ENCODE assay signal across 9 cellular contexts in the genomic region with DNA sequence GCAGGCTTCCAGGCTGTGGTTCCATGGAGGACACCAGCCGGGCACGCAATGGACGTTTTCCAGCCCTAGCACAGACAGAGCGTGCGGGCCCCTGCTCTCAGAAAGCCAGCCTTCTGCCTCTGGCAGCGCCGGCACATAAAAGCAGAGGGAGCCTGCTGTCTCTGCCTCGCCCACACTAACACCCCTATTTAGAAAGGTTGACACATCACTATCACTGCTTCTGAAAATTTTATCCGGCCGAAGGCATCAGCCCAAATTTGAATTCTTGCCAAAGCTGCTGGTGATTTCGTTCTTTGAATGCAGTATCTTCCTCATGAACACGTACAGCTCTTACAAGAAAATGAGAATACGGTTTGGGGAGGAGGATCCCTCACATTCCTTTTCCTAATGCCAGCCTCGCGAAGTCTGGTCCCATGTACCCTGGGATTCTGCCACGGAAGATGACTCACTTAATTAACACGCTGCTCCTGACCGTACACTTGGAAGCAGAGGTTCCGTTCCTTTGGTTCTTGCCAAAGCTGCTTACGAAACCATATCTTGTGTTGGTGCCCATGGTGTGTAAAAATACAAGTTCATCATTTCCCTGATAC. TPM values are rescaled to one million over a fixed set of nuclear protein-coding genes. Genes with fewer than 3 reads are reported as not detected.
DNase-seq lines count a peak whose midpoint lies in the region; ATAC-seq, FAIRE-seq and TF ChIP-seq lines count a peak whose summit lies in the region.
"Had no signal": no experiment of that assay in that cellular context is flagged by ENCODE, and none has a peak within 500 bp of the region (broad histone marks: within the 10 kb centered on the region; RNA-seq: fewer than 3 reads in every experiment).

No MANE protein-coding gene starts in this region.

- H3K9me3 ChIP-seq in H1 (ENCODE audit: insufficient read depth in 2 of 2, low read depth in 1 of 2, low read length in 1 of 2), result no peaks in the 10 kb centered on the region

- no peak overlapping the region for H2BK5ac ChIP-seq in H1 (ENCODE audit: low read depth, low read length)

- H3K27me3 Mint-ChIP-seq in mesothelial cell of epicardium (ENCODE audit: low read depth) (peaks cover 16% of the 10 kb centered on the region), type B pancreatic cell (peaks cover 19% of the 10 kb centered on the region)

- H3K36me3 ChIP-seq in H1 (ENCODE audit: control insufficient read depth in 2 of 4, insufficient read depth in 4 of 4, low read length in 3 of 4), result no peaks in the 10 kb centered on the region

- no peak overlapping the region for H3K56ac ChIP-seq in H1 (replicated peaks; ENCODE audit: insufficient read length, low read depth, low read length)

- H3K79me2 ChIP-seq in H1 (ENCODE audit: control insufficient read depth in 1 of 2, insufficient read depth in 2 of 2, low read length in 2 of 2), result peaks cover 0 to 23% of the 10 kb centered on the region in 2 experiments; a peak in 2 of 4 replicates

- TF ChIP-seq EP300 in H1 (IDR thresholded peaks at IDR 0.05; ENCODE audit: borderline replicate concordance in 1 of 2, low read depth in 2 of 2, low read length in 2 of 2), result no peak

- H2BK120ac ChIP-seq in H1 (replicated peaks; ENCODE audit: low read depth, low read length), result no peak overlapping the region

- H2BK15ac ChIP-seq in H1 (ENCODE audit: low read length), result no peak overlapping the region

- no peak for TF ChIP-seq CTCF in RWPE1 (conservative IDR thresholded peaks at IDR 0.05; ENCODE audit: low read depth)
- TF ChIP-seq CTCF in H1 (IDR thresholded peaks at IDR 0.05; ENCODE audit: control extremely low read depth in 1 of 3, insufficient read depth in 1 of 3, low read depth in 1 of 3, low read length in 3 of 3), result no peak
- TF ChIP-seq CTCF in mesothelial cell of epicardium (IDR thresholded peaks at IDR 0.05; ENCODE audit: unreplicated experiment), result no peak
- TF ChIP-seq CTCF in type B pancreatic cell (conservative IDR thresholded peaks at IDR 0.05), result no peak

- H4K5ac ChIP-seq in H1 (ENCODE audit: insufficient read length, low read depth, low read length), result no peak overlapping the region

- 90% methylated on average over 20 of the region's 20 CpGs; no CpG with 5 or more reads in 1 of the 2 experiments for WGBS in H1 (ENCODE audit: extremely low coverage in 1 of 2, insufficient coverage in 1 of 2, insufficient read length in 1 of 2, insufficient replicate concordance in 2 of 2, low coverage in 1 of 2, low lambda C conversion rate in 2 of 2, missing lambda C conversion rate in 1 of 2), 2 experiments

- FAIRE-seq in H1 (lab: Jason Lieb, UNC), result no peak
- FAIRE-seq: colon had no signal

- H3K36me3 Mint-ChIP-seq in mesothelial cell of epicardium (no peaks in the 10 kb centered on the region), type B pancreatic cell (peaks cover 5% of the 10 kb centered on the region)

- no peak for TF ChIP-seq RAD21 in H1 (IDR thresholded peaks at IDR 0.05 in 1 of 2, conservative IDR thresholded peaks at IDR 0.05 in 1 of 2; ENCODE audit: low read depth in 2 of 2, low read length in 2 of 2)

- TF ChIP-seq POLR2A in H1 (IDR thresholded peaks at IDR 0.05; ENCODE audit: control extremely low read depth in 1 of 2, low read depth in 2 of 2, low read length in 2 of 2), result no peak

- no peak overlapping the region for H3K23ac ChIP-seq in H1 (ENCODE audit: insufficient read length)

- peaks cover 4 to 15% of the 10 kb centered on the region in 2 experiments for H4K20me1 ChIP-seq in H1 (replicated peaks in 1 of 2; ENCODE audit: control insufficient read depth in 1 of 2, insufficient read depth in 2 of 2, low read length in 2 of 2)

- H3K9ac ChIP-seq in H1 (replicated peaks in 1 of 4; ENCODE audit: extremely low read depth in 1 of 4, low read depth in 3 of 4, low read length in 3 of 4), result no peak overlapping the region

- H3K27me3 ChIP-seq in H1 (replicated peaks in 1 of 4; ENCODE audit: control insufficient read depth in 3 of 4, extremely low read depth in 1 of 4, insufficient read depth in 3 of 4, low read length in 3 of 4), result peaks cover 11 to 33% (median 24%) of the 10 kb centered on the region in 4 experiments

- H4K8ac ChIP-seq in H1 (ENCODE audit: extremely low read depth, insufficient read depth, low read length), result no peak overlapping the region

- peak overlapping the region in 1 of 4 experiments; percentile 74; a peak in 2 of 8 replicates for H3K4me3 ChIP-seq in H1 (ENCODE audit: extremely low read depth in 1 of 4, insufficient read depth in 2 of 4, low read depth in 3 of 4, low read length in 4 of 4)

- POLR2A ChIA-PET in RWPE1 (lab: Yijun Ruan, JAX; ENCODE audit: low non-redundant PET) (interaction anchor here (1.2 kb wide), 1 partner anchor 22 kb away, joined by 6 read pairs; a partner anchor contains a TSS), H1 (lab: Charles Lee; ENCODE audit: partially characterized antibody) (interaction anchor here (1.0 to 2.3 kb wide), 6 partner anchors 12 to 207 kb away, joined by 3 to 8 read pairs (median 5); a partner anchor contains a TSS)

- ATAC-seq in GM19395 (IDR thresholded peaks at IDR 0.05; ENCODE audit: unreplicated experiment), result no peak
- no peak for ATAC-seq in HG02588 (IDR thresholded peaks at IDR 0.05; ENCODE audit: unreplicated experiment)

- H3K4me3 Mint-ChIP-seq in mesothelial cell of epicardium (peak overlapping the region; percentile 76), type B pancreatic cell (peak overlapping the region; percentile 82)

- H2AK5ac ChIP-seq in H1 (ENCODE audit: low read depth, low read length), result no peak overlapping the region

- H3K4me2 ChIP-seq in H1 (ENCODE audit: insufficient read depth in 1 of 2, low read depth in 2 of 2, low read length in 2 of 2), result peak overlapping the region in 1 of 2 experiments; percentile 86; a peak in 1 of 4 replicates

- H3K27ac ChIP-seq in RWPE1 (peak overlapping the region; percentile 100), H1 (ENCODE audit: low read depth, low read length) (no peak overlapping the region)

- peaks cover 13% of the 10 kb centered on the region; the same call in 1 of the 2 replicates for H3K23me2 ChIP-seq in H1 (ENCODE audit: low read depth, low read length)

- DNase-seq in SIG-M5 treated with dmso at 0.1 percent for 504 hours (lab: John Stamatoyannopoulos, UW; ENCODE audit: unreplicated experiment) (peak; percentile 25), SIG-M5 (lab: John Stamatoyannopoulos, UW) (no peak), RWPE1 (ENCODE audit: low spot score) (peak; percentile 90), H1 (ENCODE audit: low read depth in 1 of 2, low spot score in 2 of 2) (no peak), mesothelial cell of epicardium (ENCODE audit: low spot score in 2 of 2, unreplicated experiment in 2 of 2) (no peak), type B pancreatic cell (ENCODE audit: extremely low spot score, unreplicated experiment) (no peak)

- no peak overlapping the region for H2BK20ac ChIP-seq in H1 (ENCODE audit: low read length)

- peaks cover 29% of the 10 kb centered on the region for H3K4me1 Mint-ChIP-seq in mesothelial cell of epicardium
- H3K4me1 Mint-ChIP-seq in type B pancreatic cell (ENCODE audit: unreplicated experiment), result peaks cover 20% of the 10 kb centered on the region

- no peak overlapping the region for H3K14ac ChIP-seq in H1 (ENCODE audit: insufficient read length)

- no peak overlapping the region for H3K27ac Mint-ChIP-seq in mesothelial cell of epicardium
- peak overlapping the region; percentile 23 for H3K27ac Mint-ChIP-seq in type B pancreatic cell

- H3K18ac ChIP-seq in H1 (ENCODE audit: extremely low read depth, low read length), result no peak overlapping the region

- no peak overlapping the region for H3K4ac ChIP-seq in H1 (replicated peaks; ENCODE audit: insufficient read length, low read depth, low read length)

- CTCF ChIA-PET in RWPE1 (lab: Yijun Ruan, JAX) (interaction anchor here (0.6 to 1.2 kb wide), 5 partner anchors 9 to 71 kb away, joined by 3 to 7 read pairs (median 3); no protein-coding TSS in a partner anchor), H1 (lab: Charles Lee; ENCODE audit: partially characterized antibody) (interaction anchor here (0.6 to 2.9 kb wide), 10 partner anchors 10 to 159 kb away, joined by 3 to 12 read pairs (median 4); no protein-coding TSS in a partner anchor)

- H2AFZ ChIP-seq in H1 (ENCODE audit: low read length), result no peak overlapping the region

- H4K91ac ChIP-seq in H1 (replicated peaks; ENCODE audit: insufficient read length, low read length), result no peak overlapping the region

- peaks cover 2% of the 10 kb centered on the region; the same call in 1 of the 2 replicates for H3K79me1 ChIP-seq in H1 (ENCODE audit: low read depth, low read length)

- 0 out of 2 replicates have a peak overlapping the region, but pooled peaks have one; percentile 39 for H2BK12ac ChIP-seq in H1 (ENCODE audit: low read depth, low read length)

- peaks cover 0 to 15% (median 7%) of the 10 kb centered on the region in 4 experiments; a peak in 4 of 7 replicates for H3K4me1 ChIP-seq in H1 (replicated peaks in 1 of 4; ENCODE audit: control insufficient read depth in 3 of 4, insufficient read depth in 4 of 4, low read length in 3 of 4)

- no peaks in the 10 kb centered on the region for H3K9me3 Mint-ChIP-seq in mesothelial cell of epicardium
- no peaks in the 10 kb centered on the region for H3K9me3 Mint-ChIP-seq in type B pancreatic cell

RNA-seq across cellular contexts. Expression of a gene that starts 1.3 kb away (rescaled TPM):
- 32.4 and 35.2 TPM in 2 replicates for total RNA-seq in H1 (2021; fragmentation: NEBNext Ultra II Directional; extraction: Animal tissue kit (Norgen Biotek cat#: 25700))
- polyA plus RNA-seq in H1 (2011; rRNA removed), result 9.3 and 16.6 TPM in 2 replicates
- polyA plus RNA-seq in H1 (2011; cell fraction: cytosol; rRNA removed), result 15.1 TPM
- polyA plus RNA-seq in H1 (2011; cell fraction: nucleus; rRNA removed), result 37.6 TPM
- polyA plus RNA-seq in H1 (2012, experiment 1 of 2), result 21.9 to 33.3 TPM (median 31.0 TPM) in 4 replicates
- polyA plus RNA-seq in H1 (2012, experiment 2 of 2), result 20.2 TPM
- polyA plus RNA-seq in H1 (2013, experiment 1 of 2), result 12.5 TPM
- polyA plus RNA-seq in H1 (2013, experiment 2 of 2), result 11.9 TPM
- polyA minus RNA-seq in H1 (2011; rRNA and poly(A)+ RNA removed), result 9.7 and 14.5 TPM in 2 replicates
- 10.8 TPM for polyA minus RNA-seq in H1 (2011; cell fraction: cytosol; rRNA and poly(A)+ RNA removed)
- 21.0 TPM for polyA minus RNA-seq in H1 (2011; cell fraction: nucleus; rRNA and poly(A)+ RNA removed)
- total RNA-seq in mesothelial cell of epicardium, result 53.9 to 68.8 TPM (median 59.7 TPM) in 3 replicates
- 43.4 and 52.1 TPM in 2 replicates for total RNA-seq in type B pancreatic cell (ENCODE audit: low replicate concordance)

RNA-seq across cellular contexts. Expression of a gene that starts 22.4 kb away (rescaled TPM):
- total RNA-seq in H1 (2021; fragmentation: NEBNext Ultra II Directional; extraction: Animal tissue kit (Norgen Biotek cat#: 25700)), result 28.2 and 30.6 TPM in 2 replicates
- polyA plus RNA-seq in H1 (2011; rRNA removed), result 39.9 and 58.5 TPM in 2 replicates
- 43.2 TPM for polyA plus RNA-seq in H1 (2011; cell fraction: cytosol; rRNA removed)
- 104 TPM for polyA plus RNA-seq in H1 (2011; cell fraction: nucleus; rRNA removed)
- 23.8 to 34.0 TPM (median 28.4 TPM) in 4 replicates for polyA plus RNA-seq in H1 (2012, experiment 1 of 2)
- polyA plus RNA-seq in H1 (2012, experiment 2 of 2), result 22.3 TPM
- polyA plus RNA-seq in H1 (2013, experiment 1 of 2), result 23.1 TPM
- polyA plus RNA-seq in H1 (2013, experiment 2 of 2), result 20.7 TPM
- 6.4 and 7.8 TPM in 2 replicates for polyA minus RNA-seq in H1 (2011; rRNA and poly(A)+ RNA removed)
- 17.0 TPM for polyA minus RNA-seq in H1 (2011; cell fraction: cytosol; rRNA and poly(A)+ RNA removed)
- 17.9 TPM for polyA minus RNA-seq in H1 (2011; cell fraction: nucleus; rRNA and poly(A)+ RNA removed)
- total RNA-seq in mesothelial cell of epicardium, result 29.3 to 35.4 TPM (median 31.2 TPM) in 3 replicates
- total RNA-seq in type B pancreatic cell (ENCODE audit: low replicate concordance), result 21.5 and 22.1 TPM in 2 replicates

RNA-seq across cellular contexts. Expression of a gene that starts 27.1 kb away (rescaled TPM):
- total RNA-seq in H1 (2021; fragmentation: NEBNext Ultra II Directional; extraction: Animal tissue kit (Norgen Biotek cat#: 25700)), result 408 and 418 TPM in 2 replicates
- 863 and 1,107 TPM in 2 replicates for polyA plus RNA-seq in H1 (2011; rRNA removed)
- 668 TPM for polyA plus RNA-seq in H1 (2011; cell fraction: cytosol; rRNA removed)
- 729 TPM for polyA plus RNA-seq in H1 (2011; cell fraction: nucleus; rRNA removed)
- 330 to 521 TPM (median 486 TPM) in 4 replicates for polyA plus RNA-seq in H1 (2012, experiment 1 of 2)
- polyA plus RNA-seq in H1 (2012, experiment 2 of 2), result 430 TPM
- polyA plus RNA-seq in H1 (2013, experiment 1 of 2), result 339 TPM
- 335 TPM for polyA plus RNA-seq in H1 (2013, experiment 2 of 2)
- polyA minus RNA-seq in H1 (2011; rRNA and poly(A)+ RNA removed), result 89.1 and 100 TPM in 2 replicates
- 116 TPM for polyA minus RNA-seq in H1 (2011; cell fraction: cytosol; rRNA and poly(A)+ RNA removed)
- polyA minus RNA-seq in H1 (2011; cell fraction: nucleus; rRNA and poly(A)+ RNA removed), result 153 TPM
- total RNA-seq in mesothelial cell of epicardium (252 to 258 TPM (median 253 TPM) in 3 replicates), type B pancreatic cell (ENCODE audit: low replicate concordance) (72.8 and 166 TPM in 2 replicates)

RNA-seq across cellular contexts. Expression of a gene that starts 42.4 kb away (rescaled TPM):
- 86.8 and 92.9 TPM in 2 replicates for total RNA-seq in H1 (2021; fragmentation: NEBNext Ultra II Directional; extraction: Animal tissue kit (Norgen Biotek cat#: 25700))
- polyA plus RNA-seq in H1 (2011; rRNA removed), result 364 and 441 TPM in 2 replicates
- polyA plus RNA-seq in H1 (2011; cell fraction: cytosol; rRNA removed), result 227 TPM
- polyA plus RNA-seq in H1 (2011; cell fraction: nucleus; rRNA removed), result 362 TPM
- 72.3 to 126 TPM (median 121 TPM) in 4 replicates for polyA plus RNA-seq in H1 (2012, experiment 1 of 2)
- polyA plus RNA-seq in H1 (2012, experiment 2 of 2), result 70.7 TPM
- polyA plus RNA-seq in H1 (2013, experiment 1 of 2), result 90.3 TPM
- polyA plus RNA-seq in H1 (2013, experiment 2 of 2), result 94.9 TPM
- 167 and 180 TPM in 2 replicates for polyA minus RNA-seq in H1 (2011; rRNA and poly(A)+ RNA removed)
- 106 TPM for polyA minus RNA-seq in H1 (2011; cell fraction: cytosol; rRNA and poly(A)+ RNA removed)
- polyA minus RNA-seq in H1 (2011; cell fraction: nucleus; rRNA and poly(A)+ RNA removed), result 104 TPM
- 48.6 to 51.4 TPM (median 49.0 TPM) in 3 replicates for total RNA-seq in mesothelial cell of epicardium
- total RNA-seq in type B pancreatic cell (ENCODE audit: low replicate concordance), result 56.0 and 71.1 TPM in 2 replicates

RNA-seq across cellular contexts. Expression of a gene that starts 53.8 kb away (rescaled TPM):
- total RNA-seq in H1 (2021; fragmentation: NEBNext Ultra II Directional; extraction: Animal tissue kit (Norgen Biotek cat#: 25700)), result 88.9 and 95.7 TPM in 2 replicates
- polyA plus RNA-seq in H1 (2011; rRNA removed), result 188 and 257 TPM in 2 replicates
- 238 TPM for polyA plus RNA-seq in H1 (2011; cell fraction: cytosol; rRNA removed)
- polyA plus RNA-seq in H1 (2011; cell fraction: nucleus; rRNA removed), result 174 TPM
- polyA plus RNA-seq in H1 (2012, experiment 1 of 2), result 80.1 to 165 TPM (median 138 TPM) in 4 replicates
- 134 TPM for polyA plus RNA-seq in H1 (2012, experiment 2 of 2)
- 74.5 TPM for polyA plus RNA-seq in H1 (2013, experiment 1 of 2)
- polyA plus RNA-seq in H1 (2013, experiment 2 of 2), result 74.2 TPM
- 52.8 and 69.8 TPM in 2 replicates for polyA minus RNA-seq in H1 (2011; rRNA and poly(A)+ RNA removed)
- 45.9 TPM for polyA minus RNA-seq in H1 (2011; cell fraction: cytosol; rRNA and poly(A)+ RNA removed)
- 37.7 TPM for polyA minus RNA-seq in H1 (2011; cell fraction: nucleus; rRNA and poly(A)+ RNA removed)
- total RNA-seq in mesothelial cell of epicardium (75.3 to 75.9 TPM (median 75.9 TPM) in 3 replicates), type B pancreatic cell (ENCODE audit: low replicate concordance) (69.6 and 75.3 TPM in 2 replicates)

Comparison
In these comparisons a context has a peak if more than half of its experiments do, and no peak if none do; other contexts are left out.
1. DNase-seq: peak in SIG-M5 treated with dmso at 0.1 percent for 504 hours (single experiment) and RWPE1 (single experiment); none in SIG-M5 (single experiment), H1 (0 of 2), mesothelial cell of epicardium (0 of 2) and type B pancreatic cell (single experiment).